8 cellular contexts compared by ENCODE assay signal in genomic region chr20:32743237-32744112, GRCh38. TPM values are rescaled to one million over a fixed set of nuclear protein-coding genes. Genes with fewer than 3 reads are reported as not detected.
DNase-seq lines count a peak whose midpoint lies in the region; ATAC-seq lines count a peak whose summit lies in the region.

Gene COMMD7 (minus strand): TSS chr20:32743467. CDS start chr20:32743391, 76 bp downstream.

- no peak within 1 kb of the TSS for H3K27ac ChIP-seq in ectodermal cell (ENCODE audit: insufficient read depth, low read depth, low read length, poor library complexity, severe bottlenecking)

- 2% methylated on average over 64 of the region's 64 CpGs for WGBS in ectodermal cell, 2 experiments

- H3K9me3 ChIP-seq in ectodermal cell (ENCODE audit: control insufficient read depth, low read length) = no peaks in the 10 kb centered on the region

- peaks cover 11% of the 10 kb centered on the region for H3K4me1 ChIP-seq in ectodermal cell (ENCODE audit: control insufficient read depth, insufficient read depth, low read length)

- DNase-seq in GM03348 (ENCODE audit: low spot score) = peak; percentile 83
- peak; percentile 80 for DNase-seq in NCI-H510A treated with DMSO at 0.1 percent for 48 hours (lab: John Stamatoyannopoulos, UW)
- peak; percentile 78 to 86 for DNase-seq in activated CD4-positive, alpha-beta T cell treated with anti-CD3 and anti-CD28 coated beads, Interleukin-2, amount 50 U/mL, for 48 hours
- peak; percentile 19 for DNase-seq in medulla oblongata (ENCODE audit: extremely low spot score)
- DNase-seq in stimulated activated CD8-positive, alpha-beta memory T cell treated with anti-CD3 and anti-CD28 coated beads, Interleukin-12 subunit alpha, Interleukin-12 subunit beta, amount 100 ng/mL, for 1 hour (ENCODE audit: low read depth) = peak; percentile 34

- H3K36me3 ChIP-seq in ectodermal cell (ENCODE audit: control insufficient read depth, insufficient read depth, low read length) = no peaks in the 10 kb centered on the region

- H3K27me3 ChIP-seq in ectodermal cell (ENCODE audit: control insufficient read depth, insufficient read depth, low read length, poor library complexity, severe bottlenecking) = no peaks in the 10 kb centered on the region

- peak; percentile 50 for ATAC-seq in HG02610 (IDR thresholded peaks at IDR 0.05; ENCODE audit: unreplicated experiment)
- ATAC-seq in HG03520 (IDR thresholded peaks at IDR 0.05; ENCODE audit: unreplicated experiment) = no peak

- H3K4me3 ChIP-seq in ectodermal cell (ENCODE audit: insufficient read depth, low read depth, low read length) = peak within 1 kb of the TSS; percentile 58

RNA-seq across cellular contexts. Expression of gene COMMD7, which starts in this region (rescaled TPM):
- 47.2 TPM for polyA plus RNA-seq in ectodermal cell (2013, experiment 1 of 4)
- polyA plus RNA-seq in ectodermal cell (2013, experiment 2 of 4) = 46.9 TPM
- polyA plus RNA-seq in ectodermal cell (2013, experiment 3 of 4) = 42.8 TPM
- polyA plus RNA-seq in ectodermal cell (2013, experiment 4 of 4) = 42.1 TPM

Comparison
In these comparisons a context has a peak if more than half of its experiments do, and no peak if none do; other contexts are left out.
1. DNase-seq: peak in every context shown above with its lines; median percentile 83 in GM03348; 82 in activated CD4-positive, alpha-beta T cell treated with anti-CD3 and anti-CD28 coated beads, Interleukin-2, amount 50 U/mL, for 48 hours; 80 in NCI-H510A treated with DMSO at 0.1 percent for 48 hours; 34 in stimulated activated CD8-positive, alpha-beta memory T cell treated with anti-CD3 and anti-CD28 coated beads, Interleukin-12 subunit alpha, Interleukin-12 subunit beta, amount 100 ng/mL, for 1 hour; 19 in medulla oblongata.